Comparison of ENCODE assay signal across 16 cellular contexts in genomic region chr2:15769676-15770075, GRCh38.
A peak's percentile ranks its signal among the peaks of the same experiment; 100 is the strongest.
DNase-seq lines count a peak whose midpoint lies in the region; ATAC-seq and TF ChIP-seq lines count a peak whose summit lies in the region.
"Had no signal": no experiment of that assay in that cellular context is flagged by ENCODE, and none has a peak within 500 bp of the region (broad histone marks: within the 10 kb centered on the region; RNA-seq: fewer than 3 reads in every experiment).

No MANE protein-coding gene starts in this region.

- TF ChIP-seq CTCF in mesothelial cell of epicardium (IDR thresholded peaks at IDR 0.05; ENCODE audit: unreplicated experiment) (no peak), esophagus squamous epithelium (IDR thresholded peaks at IDR 0.05) (no peak)

- no peak overlapping the region for H3K4me3 Mint-ChIP-seq in mesothelial cell of epicardium
- H3K4me3 Mint-ChIP-seq: CD8-positive, alpha-beta memory T cell; H9 had no signal

- intact Hi-C loops in cardiac septum (cut with DNase I), result no loop called here
- intact Hi-C loops in Right ventricle myocardium inferior (cut with DNase I), result no loop called here
- intact Hi-C loops in esophagus squamous epithelium (cut with DNase I), result no loop called here

- H3K36me3 Mint-ChIP-seq in mesothelial cell of epicardium, result no peaks in the 10 kb centered on the region
- H3K36me3 Mint-ChIP-seq: CD8-positive, alpha-beta memory T cell had no signal

- 78 to 84% methylated on average over 7 to 10 of the region's 11 CpGs for WGBS in esophagus squamous epithelium, 2 donors

- TF ChIP-seq POLR2A in esophagus squamous epithelium (IDR thresholded peaks at IDR 0.05), result no peak

- no peak overlapping the region for H3K4me3 ChIP-seq in esophagus squamous epithelium
- H3K4me3 ChIP-seq: BLaER1, GM23248 had no signal

- ATAC-seq in Right ventricle myocardium inferior, result no peak
- no peak for ATAC-seq in GM18868 (IDR thresholded peaks at IDR 0.05; ENCODE audit: unreplicated experiment)

- H3K27ac Mint-ChIP-seq in mesothelial cell of epicardium, result peak overlapping the region; percentile 75
- H3K27ac Mint-ChIP-seq: CD8-positive, alpha-beta memory T cell; H9 had no signal

- no peak overlapping the region for H3K27ac ChIP-seq in esophagus squamous epithelium
- H3K27ac ChIP-seq: BLaER1, GM23248 had no signal

- H3K9me3 ChIP-seq in esophagus squamous epithelium, result no peaks in the 10 kb centered on the region
- H3K9me3 ChIP-seq: BLaER1 had no signal

- DNase-seq in cardiac septum (ENCODE audit: low spot score) (peak; percentile 50), Right ventricle myocardium inferior (ENCODE audit: missing footprints) (no peak), UCSD-AML1 (lab: John Stamatoyannopoulos, UW; ENCODE audit: unreplicated experiment) (peak; percentile 46), mesothelial cell of epicardium (ENCODE audit: low spot score in 2 of 2, unreplicated experiment in 2 of 2) (no peak), epidermal melanocyte (ENCODE audit: insufficient read length, low spot score) (no peak), esophagus squamous epithelium (lab: John Stamatoyannopoulos, UW) (no peak)
- DNase-seq: 8988T; AML-193; CD8-positive, alpha-beta memory T cell; DND-41; GDM1; GM23248; H9; KBM-7 had no signal

- H3K4me1 Mint-ChIP-seq in mesothelial cell of epicardium, result peaks cover 32% of the 10 kb centered on the region
- H3K4me1 Mint-ChIP-seq: CD8-positive, alpha-beta memory T cell had no signal

- H3K27me3 ChIP-seq in esophagus squamous epithelium, result no peaks in the 10 kb centered on the region
- H3K27me3 ChIP-seq: BLaER1 had no signal

- H3K27me3 Mint-ChIP-seq in mesothelial cell of epicardium (ENCODE audit: low read depth), result no peaks in the 10 kb centered on the region

- no peaks in the 10 kb centered on the region for H3K36me3 ChIP-seq in esophagus squamous epithelium
- H3K36me3 ChIP-seq: BLaER1 had no signal

- H3K9me3 Mint-ChIP-seq in mesothelial cell of epicardium, result no peaks in the 10 kb centered on the region
- H3K9me3 Mint-ChIP-seq: CD8-positive, alpha-beta memory T cell; H9 had no signal

- H3K4me1 ChIP-seq in esophagus squamous epithelium, result no peaks in the 10 kb centered on the region
- H3K4me1 ChIP-seq: BLaER1 had no signal

Comparison
In these comparisons a context has a peak if more than half of its experiments do, and no peak if none do; other contexts are left out.
1. DNase-seq: peak in cardiac septum (single experiment) and UCSD-AML1 (single experiment); none in Right ventricle myocardium inferior (single experiment), mesothelial cell of epicardium (0 of 2), epidermal melanocyte (single experiment) and esophagus squamous epithelium (single experiment).